ENCODE assay signal across 13 cellular contexts in genomic region chr17:55454906-55455474, GRCh38. TPM values are rescaled to one million over a fixed set of nuclear protein-coding genes. Genes with fewer than 3 reads are reported as not detected.
DNase-seq lines count a peak whose midpoint lies in the region; ATAC-seq, FAIRE-seq and TF ChIP-seq lines count a peak whose summit lies in the region.
"Had no signal": no experiment of that assay in that cellular context is flagged by ENCODE, and none has a peak within 500 bp of the region (broad histone marks: within the 10 kb centered on the region; RNA-seq: fewer than 3 reads in every experiment).

No MANE protein-coding gene starts in this region.

- H3K27ac ChIP-seq in A549: peak overlapping the region; percentile 83 to 92
- no peak overlapping the region for H3K27ac ChIP-seq in liver (ENCODE audit: low read depth in 1 of 2, low read length in 2 of 2)

- FAIRE-seq in A549 (lab: Jason Lieb, UNC): peak; percentile 99

- no peak for TF ChIP-seq POLR2A in A549 (IDR thresholded peaks at IDR 0.05; ENCODE audit: low read length)

- peaks cover 83% of the 10 kb centered on the region for H3K4me1 ChIP-seq in A549
- peaks cover 71% of the 10 kb centered on the region for H3K4me1 ChIP-seq in adipocyte (ENCODE audit: control insufficient read depth, insufficient read depth, low read length)
- H3K4me1 ChIP-seq in liver (ENCODE audit: control insufficient read depth in 4 of 4, insufficient read depth in 4 of 4, low read length in 3 of 4): peaks cover 4 to 19% (median 13%) of the 10 kb centered on the region in 4 donors

- H3K9me3 Mint-ChIP-seq in activated CD4-positive, alpha-beta T cell treated with anti-CD3 and anti-CD28 coated beads, Interleukin-2, amount 10 ng/mL, durations not matched to agents 7 days and 5 days: peaks cover 6% of the 10 kb centered on the region

- H3K4me3 ChIP-seq in A549 (no peak overlapping the region), adipocyte (ENCODE audit: low read length) (peak overlapping the region; percentile 46), liver (ENCODE audit: low read depth in 1 of 3, low read length in 3 of 3) (no peak overlapping the region)

- no peaks in the 10 kb centered on the region for H3K27me3 ChIP-seq in adipocyte (replicated peaks; ENCODE audit: control insufficient read depth, insufficient read depth, low read length)
- H3K27me3 ChIP-seq in liver (ENCODE audit: control insufficient read depth in 4 of 4, insufficient read depth in 4 of 4, low read length in 3 of 4): no peaks in the 10 kb centered on the region
- H3K27me3 ChIP-seq: BE2C had no signal

- H3K4me3 Mint-ChIP-seq in activated CD4-positive, alpha-beta T cell treated with anti-CD3 and anti-CD28 coated beads, Interleukin-2, amount 10 ng/mL, durations not matched to agents 7 days and 5 days: no peak overlapping the region

- POLR2A ChIA-PET in A549 (lab: Yijun Ruan, JAX): interaction anchor here (0.7 to 2.3 kb wide), 6 partner anchors 9 to 41 kb away, joined by 3 to 48 read pairs (median 6); no protein-coding TSS in a partner anchor
- POLR2A ChIA-PET in HEK293T (lab: Yijun Ruan, JAX): interaction anchor here (1.3 kb wide), 1 partner anchor 33 kb away, joined by 3 read pairs; the partner anchor contains the start of gene MMD
- POLR2A ChIA-PET in activated CD4-positive, alpha-beta T cell treated with anti-CD3 and anti-CD28 coated beads, Interleukin-2, amount 10 ng/mL, durations not matched to agents 7 days and 5 days (lab: Charles Lee): no interaction called here

- DNase-seq in A549 (ENCODE audit: low read depth in 1 of 2, low spot score in 1 of 2) (peak; percentile 75 to 99), HEK293T (ENCODE audit: extremely low spot score) (peak; percentile 24), adipocyte (ENCODE audit: low read depth) (peak; percentile 69), NCI-H146 treated with DMSO at 0.1 percent for 48 hours (lab: John Stamatoyannopoulos, UW; ENCODE audit: unreplicated experiment) (no peak), mesenteric fat pad (ENCODE audit: low spot score) (no peak)
- no peak for DNase-seq in activated T-cell treated with anti-CD3 and anti-CD28 coated beads, Interleukin-2, amount 50 U/mL, for 1 hour
- DNase-seq in activated CD4-positive, alpha-beta T cell treated with anti-CD3 and anti-CD28 coated beads, Interleukin-2, amount 10 ng/mL, durations not matched to agents 7 days and 5 days: no peak
- DNase-seq: activated CD4-positive, alpha-beta T cell treated with anti-CD3 and anti-CD28 coated beads, Interleukin-2, amount 50 U/mL, for 4 hours; activated naive CD4-positive, alpha-beta T cell treated with anti-CD3 and anti-CD28 coated beads, Interleukin-2, amount 50 U/mL, for 16 hours; BE2C; substantia nigra had no signal

- no peak overlapping the region for H3K27ac Mint-ChIP-seq in activated CD4-positive, alpha-beta T cell treated with anti-CD3 and anti-CD28 coated beads, Interleukin-2, amount 10 ng/mL, durations not matched to agents 7 days and 5 days

- H3K36me3 Mint-ChIP-seq in activated CD4-positive, alpha-beta T cell treated with anti-CD3 and anti-CD28 coated beads, Interleukin-2, amount 10 ng/mL, durations not matched to agents 7 days and 5 days (ENCODE audit: low read depth): no peaks in the 10 kb centered on the region

- peak; percentile 100 for TF ChIP-seq EP300 in A549 (IDR thresholded peaks at IDR 0.05)

- H3K36me3 ChIP-seq in adipocyte (ENCODE audit: control insufficient read depth, insufficient read depth, low read length, severe bottlenecking): no peaks in the 10 kb centered on the region
- H3K36me3 ChIP-seq in liver (ENCODE audit: control insufficient read depth in 4 of 4, insufficient read depth in 3 of 4, low read depth in 1 of 4, low read length in 3 of 4): no peaks in the 10 kb centered on the region
- H3K36me3 ChIP-seq: BE2C had no signal

- TF ChIP-seq RAD21 in A549 (conservative IDR thresholded peaks at IDR 0.05 in 1 of 2, IDR thresholded peaks at IDR 0.05 in 1 of 2): peak; percentile 39 to 79
- TF ChIP-seq RAD21 in liver (IDR thresholded peaks at IDR 0.05): peak in 1 of 2 donors; percentile 29

- WGBS in A549 (ENCODE audit: missing lambda C conversion rate): under 1% methylated on average over 4 of the region's 4 CpGs
- WGBS in liver: 68% methylated on average over 4 of the region's 4 CpGs

- H3K4me2 ChIP-seq in A549: peak overlapping the region; percentile 73

- CTCF ChIA-PET in A549 (lab: Yijun Ruan, JAX): interaction anchor here (0.8 to 2.1 kb wide), 8 partner anchors 10 to 98 kb away, joined by 3 to 9 read pairs (median 4); no protein-coding TSS in a partner anchor
- CTCF ChIA-PET in HEK293T (lab: Yijun Ruan, JAX): no interaction called here
- CTCF ChIA-PET in activated CD4-positive, alpha-beta T cell treated with anti-CD3 and anti-CD28 coated beads, Interleukin-2, amount 10 ng/mL, durations not matched to agents 7 days and 5 days (lab: Charles Lee): no interaction called here

- peaks cover 6% of the 10 kb centered on the region for H3K27me3 Mint-ChIP-seq in activated CD4-positive, alpha-beta T cell treated with anti-CD3 and anti-CD28 coated beads, Interleukin-2, amount 10 ng/mL, durations not matched to agents 7 days and 5 days

- H3K4me1 Mint-ChIP-seq in activated CD4-positive, alpha-beta T cell treated with anti-CD3 and anti-CD28 coated beads, Interleukin-2, amount 10 ng/mL, durations not matched to agents 7 days and 5 days: peaks cover 32% of the 10 kb centered on the region

- ATAC-seq in A549: peak; percentile 91 to 92

- no peak for TF ChIP-seq CTCF in A549 (IDR thresholded peaks at IDR 0.05)
- no peak for TF ChIP-seq CTCF in liver (IDR thresholded peaks at IDR 0.05; ENCODE audit: low read depth, low read length, missing input control)

- no peaks in the 10 kb centered on the region for H3K9me3 ChIP-seq in A549
- H3K9me3 ChIP-seq in adipocyte (ENCODE audit: control insufficient read depth, low read length): no peaks in the 10 kb centered on the region
- H3K9me3 ChIP-seq in liver (ENCODE audit: control insufficient read depth in 4 of 4, low read length in 3 of 4): no peaks in the 10 kb centered on the region
- H3K9me3 ChIP-seq: BE2C had no signal

- H3K9ac ChIP-seq in adipocyte (ENCODE audit: low read length): peak overlapping the region; percentile 71
- H3K9ac ChIP-seq in liver (ENCODE audit: low read depth in 1 of 2, low read length in 2 of 2): no peak overlapping the region

TF ChIP-seq in A549, 52 proteins besides CTCF, POLR2A, EP300 and RAD21 (continues in another document):
- no peak for TF ChIP-seq KDM1A (IDR thresholded peaks at IDR 0.05; ENCODE audit: low read depth)
- TF ChIP-seq MAFK (IDR thresholded peaks at IDR 0.05; ENCODE audit: partially characterized antibody): peak; percentile 69
- TF ChIP-seq MYC (IDR thresholded peaks at IDR 0.05; ENCODE audit: borderline replicate concordance, low read length): peak; percentile 50; the same call in 1 of the 2 replicates
- TF ChIP-seq ZFP36 (IDR thresholded peaks at IDR 0.05; ENCODE audit: borderline replicate concordance, partially characterized antibody): peak; percentile 79
- no peak for TF ChIP-seq CHD2 (IDR thresholded peaks at IDR 0.05; ENCODE audit: low read length, partially characterized antibody)
- peak; percentile 100 for TF ChIP-seq JUNB (IDR thresholded peaks at IDR 0.05)
- TF ChIP-seq CEBPB (IDR thresholded peaks at IDR 0.05): peak; percentile 99 to 100
- TF ChIP-seq NFE2L2 (conservative IDR thresholded peaks at IDR 0.05; ENCODE audit: low read length): no peak

TF ChIP-seq in HEK293T, 16 proteins besides CTCF, POLR2A, EP300 and RAD21 (continues in another document):
- 0 out of 2 replicates have a peak, but pooled peaks have one; percentile 39 for TF ChIP-seq FOXA1 (IDR thresholded peaks at IDR 0.05)
- TF ChIP-seq LEF1 (IDR thresholded peaks at IDR 0.05; ENCODE audit: borderline replicate concordance): no peak
- TF ChIP-seq BHLHE40 (IDR thresholded peaks at IDR 0.05; ENCODE audit: borderline replicate concordance): no peak

TF ChIP-seq in liver, 16 proteins besides CTCF, POLR2A, EP300 and RAD21 (continues in another document):
- TF ChIP-seq GABPA (IDR thresholded peaks at IDR 0.05 in 1 of 2, conservative IDR thresholded peaks at IDR 0.05 in 1 of 2) (no peak), TAF1 (conservative IDR thresholded peaks at IDR 0.05) (no peak), FOXA2 (IDR thresholded peaks at IDR 0.05) (no peak), JUND (IDR thresholded peaks at IDR 0.05) (no peak), HNF4A (conservative IDR thresholded peaks at IDR 0.05) (peak in 1 of 2 donors; percentile 14), NR2F2 (IDR thresholded peaks at IDR 0.05) (no peak), SP1 (IDR thresholded peaks at IDR 0.05) (peak; percentile 47), YY1 (IDR thresholded peaks at IDR 0.05) (no peak), RXRA (IDR thresholded peaks at IDR 0.05) (peak; percentile 14 to 41)

RNA-seq across cellular contexts. Expression of gene MMD, which starts 33.4 kb away (rescaled TPM):
- polyA plus RNA-seq in A549 (2011; rRNA removed) (50.9 and 54.7 TPM in 2 replicates), A549 (2017; fragmentation: RNase III; extraction: RNeasy Plus Mini Kit Qiagen cat#74134 plus additional on column Dnase treatment) (16.9 to 25.9 TPM (median 22.5 TPM) in 3 replicates), liver (1 to 10 TPM; 4.9 to 9.9 TPM)
- 15.3 and 22.2 TPM in 2 replicates for polyA plus RNA-seq in A549 (2012; cell fraction: cytosol; rRNA removed)
- polyA plus RNA-seq in A549 (2012; cell fraction: nucleus; rRNA removed): 8.6 and 12.5 TPM in 2 replicates
- polyA minus RNA-seq in A549 (2011; rRNA and poly(A)+ RNA removed): 24.2 and 38.4 TPM in 2 replicates
- total RNA-seq in liver (10 to 100 TPM; 12.9 to 18.7 TPM), mesenteric fat pad (190 TPM)
- total RNA-seq in activated CD4-positive, alpha-beta T cell treated with anti-CD3 and anti-CD28 coated beads, Interleukin-2, amount 10 ng/mL, durations not matched to agents 7 days and 5 days: 10 to 100 TPM; 28.9 to 34.0 TPM

RNA-seq across cellular contexts. Expression of gene SMIM36, which starts 56.3 kb away (rescaled TPM):
- not detected in 2 replicates for polyA plus RNA-seq in A549 (2011; rRNA removed)
- not detected in 2 replicates for polyA plus RNA-seq in A549 (2012; cell fraction: cytosol; rRNA removed)
- not detected in 2 replicates for polyA plus RNA-seq in A549 (2012; cell fraction: nucleus; rRNA removed)
- polyA plus RNA-seq in A549 (2017; fragmentation: RNase III; extraction: RNeasy Plus Mini Kit Qiagen cat#74134 plus additional on column Dnase treatment): not detected in 3 replicates
- polyA minus RNA-seq in A549 (2011; rRNA and poly(A)+ RNA removed): not detected in 2 replicates
- not detected for total RNA-seq in liver
- polyA plus RNA-seq in liver: not detected
- total RNA-seq in mesenteric fat pad: not detected
- total RNA-seq in activated CD4-positive, alpha-beta T cell treated with anti-CD3 and anti-CD28 coated beads, Interleukin-2, amount 10 ng/mL, durations not matched to agents 7 days and 5 days: not detected
- total RNA-seq: HT-29 had no signal

Comparison
In these comparisons a context has a peak if more than half of its experiments do, and no peak if none do; other contexts are left out.
1. DNase-seq: peak in A549 (2 of 2), HEK293T (single experiment) and adipocyte (single experiment); none in NCI-H146 treated with DMSO at 0.1 percent for 48 hours (single experiment), activated T-cell treated with anti-CD3 and anti-CD28 coated beads, Interleukin-2, amount 50 U/mL, for 1 hour (single experiment), mesenteric fat pad (single experiment) and activated CD4-positive, alpha-beta T cell treated with anti-CD3 and anti-CD28 coated beads, Interleukin-2, amount 10 ng/mL, durations not matched to agents 7 days and 5 days (single experiment).
2. H3K27ac ChIP-seq: peak in A549 (2 of 2); none in liver (0 of 2).